12 cellular contexts compared by ENCODE assay signal in genomic region chr12:57131896-57132744, GRCh38. TPM values are rescaled to one million over a fixed set of nuclear protein-coding genes. Genes with fewer than 3 reads are reported as not detected.
A peak's percentile ranks its signal among the peaks of the same experiment; 100 is the strongest.
DNase-seq lines count a peak whose midpoint lies in the region; ATAC-seq and TF ChIP-seq lines count a peak whose summit lies in the region.
"Had no signal": no experiment of that assay in that cellular context is flagged by ENCODE, and none has a peak within 500 bp of the region (broad histone marks: within the 10 kb centered on the region; RNA-seq: fewer than 3 reads in every experiment).

No MANE protein-coding gene starts in this region.

- no peaks in the 10 kb centered on the region for H3K4me1 Mint-ChIP-seq in activated T-helper 17 cell treated with anti-CD3 and anti-CD28 coated beads, Interleukin-2, amount 50 U/mL, for 72 hours

- TF ChIP-seq CTCF in smooth muscle cell (IDR thresholded peaks at IDR 0.05; ENCODE audit: borderline replicate concordance, insufficient read depth, poor library complexity, severe bottlenecking), result no peak

- H3K27ac Mint-ChIP-seq in activated T-helper 17 cell treated with anti-CD3 and anti-CD28 coated beads, Interleukin-2, amount 50 U/mL, for 72 hours, result peak overlapping the region; percentile 6
- H3K27ac Mint-ChIP-seq: T-helper 1 cell treated with Interleukin-12 subunit alpha and Interleukin-12 subunit beta and Interleukin-4 antibody, amounts not matched to agents 30 μg/mL and 1 μg/mL, for 36 hours had no signal

- peak overlapping the region; percentile 90 for H3K9ac ChIP-seq in GM23248
- peak overlapping the region; percentile 44 for H3K9ac ChIP-seq in smooth muscle cell (ENCODE audit: low read depth)

- no peaks in the 10 kb centered on the region for H3K9me3 Mint-ChIP-seq in activated T-helper 17 cell treated with anti-CD3 and anti-CD28 coated beads, Interleukin-2, amount 50 U/mL, for 72 hours
- H3K9me3 Mint-ChIP-seq: T-helper 1 cell treated with Interleukin-12 subunit alpha and Interleukin-12 subunit beta and Interleukin-4 antibody, amounts not matched to agents 30 μg/mL and 1 μg/mL, for 36 hours had no signal

- H2AFZ ChIP-seq in GM23248, result no peak overlapping the region
- H2AFZ ChIP-seq in smooth muscle cell (ENCODE audit: low read depth), result no peak overlapping the region

- H3K9me3 ChIP-seq in GM23248 (ENCODE audit: low read depth) (no peaks in the 10 kb centered on the region), iPS-18c (ENCODE audit: control insufficient read depth, insufficient read depth, low read length) (no peaks in the 10 kb centered on the region), smooth muscle cell (replicated peaks; ENCODE audit: low read depth) (no peaks in the 10 kb centered on the region)

- peaks cover 56% of the 10 kb centered on the region for H3K4me1 ChIP-seq in GM23248 (ENCODE audit: insufficient read depth)
- H3K4me1 ChIP-seq in smooth muscle cell (ENCODE audit: low read depth), result peaks cover 53% of the 10 kb centered on the region

- DNase-seq in GM23248 (peak; percentile 60), smooth muscle cell (lab: John Stamatoyannopoulos, UW; ENCODE audit: unreplicated experiment) (no peak), NCI-H2107 treated with DMSO at 0.1 percent for 48 hours (lab: John Stamatoyannopoulos, UW; ENCODE audit: unreplicated experiment) (no peak), NCI-H1048 (lab: John Stamatoyannopoulos, UW) (no peak), RKO (ENCODE audit: low spot score) (no peak)
- DNase-seq: activated gamma-delta T cell, NCI-H2081 treated with DMSO at 0.1 percent for 48 hours had no signal

- H3K27ac ChIP-seq in GM23248 (peak overlapping the region; percentile 89), smooth muscle cell (ENCODE audit: low read depth) (peak overlapping the region; percentile 92)

- no peaks in the 10 kb centered on the region for H3K9me2 ChIP-seq in GM23248 (ENCODE audit: insufficient read depth)

- no peak for ATAC-seq in activated T-helper 17 cell treated with anti-CD3 and anti-CD28 coated beads, Interleukin-2, amount 50 U/mL, for 72 hours (replicated peaks)
- no peak for ATAC-seq in HG03460 (IDR thresholded peaks at IDR 0.05; ENCODE audit: unreplicated experiment)

- peaks cover 84% of the 10 kb centered on the region for H3K79me2 ChIP-seq in GM23248 (ENCODE audit: insufficient read depth)
- H3K79me2 ChIP-seq in smooth muscle cell (ENCODE audit: low read depth), result peaks cover 87% of the 10 kb centered on the region

- peak overlapping the region; percentile 90 for H3K4me3 ChIP-seq in GM23248
- 0 out of 2 replicates have a peak overlapping the region, but pooled peaks have one; percentile 16 for H3K4me3 ChIP-seq in iPS-18c (ENCODE audit: insufficient read depth, low read depth, low read length)
- H3K4me3 ChIP-seq in smooth muscle cell, result peak overlapping the region; percentile 97

- no peaks in the 10 kb centered on the region for H3K27me3 Mint-ChIP-seq in activated T-helper 17 cell treated with anti-CD3 and anti-CD28 coated beads, Interleukin-2, amount 50 U/mL, for 72 hours

- in situ Hi-C loops in GM23248 (cut with MboI), result no loop called here

- H3K4me2 ChIP-seq in GM23248 (ENCODE audit: unreplicated experiment) (peak overlapping the region; percentile 90), smooth muscle cell (peak overlapping the region; percentile 100)

- 2% methylated on average over 9 of the region's 9 CpGs for WGBS in GM23248 (ENCODE audit: low coverage in 1 of 2, low lambda C conversion rate in 2 of 2, missing lambda C conversion rate in 2 of 2), 2 experiments
- WGBS in smooth muscle cell (ENCODE audit: low lambda C conversion rate), result 53% methylated on average over 9 of the region's 9 CpGs

- H4K20me1 ChIP-seq in GM23248 (ENCODE audit: insufficient read depth), result no peaks in the 10 kb centered on the region
- peaks cover 79% of the 10 kb centered on the region for H4K20me1 ChIP-seq in smooth muscle cell (ENCODE audit: low read depth)

- H3K36me3 Mint-ChIP-seq in activated T-helper 17 cell treated with anti-CD3 and anti-CD28 coated beads, Interleukin-2, amount 50 U/mL, for 72 hours (ENCODE audit: low read depth), result no peaks in the 10 kb centered on the region

- H3K27me3 ChIP-seq in GM23248 (replicated peaks; ENCODE audit: insufficient read depth) (no peaks in the 10 kb centered on the region), smooth muscle cell (ENCODE audit: low read depth) (no peaks in the 10 kb centered on the region)

- no peak overlapping the region for H3K4me3 Mint-ChIP-seq in activated T-helper 17 cell treated with anti-CD3 and anti-CD28 coated beads, Interleukin-2, amount 50 U/mL, for 72 hours
- H3K4me3 Mint-ChIP-seq: T-helper 1 cell treated with Interleukin-12 subunit alpha and Interleukin-12 subunit beta and Interleukin-4 antibody, amounts not matched to agents 30 μg/mL and 1 μg/mL, for 36 hours had no signal

- H3K36me3 ChIP-seq in GM23248 (ENCODE audit: low read depth), result no peaks in the 10 kb centered on the region
- no peaks in the 10 kb centered on the region for H3K36me3 ChIP-seq in smooth muscle cell (ENCODE audit: low read depth)

- H3F3A ChIP-seq in GM23248 (ENCODE audit: insufficient read depth), result peaks cover 68% of the 10 kb centered on the region
- peaks cover 13% of the 10 kb centered on the region for H3F3A ChIP-seq in smooth muscle cell (ENCODE audit: low read depth)

RNA-seq across cellular contexts. Expression of gene LRP1, which starts 3.8 kb away (rescaled TPM):
- total RNA-seq in GM23248 (2014; rRNA removed; shearing (Covaris generic)), result 257 and 296 TPM in 2 replicates
- 161 and 166 TPM in 2 replicates for polyA plus RNA-seq in GM23248 (2016; fragmentation: Nextera tagmentation; extraction: Ambion mirVana)
- total RNA-seq in activated T-helper 17 cell treated with anti-CD3 and anti-CD28 coated beads, Interleukin-2, amount 50 U/mL, for 72 hours, result 10 to 100 TPM in 1 of 2 donors, 1 to 10 TPM in 1; 2.4 to 20.2 TPM
- 80.3 and 95.4 TPM in 2 replicates for total RNA-seq in smooth muscle cell
- 75.3 and 83.1 TPM in 2 replicates for polyA plus RNA-seq in smooth muscle cell

RNA-seq across cellular contexts. Expression of gene LRP1-AS, which starts 15.3 kb away (rescaled TPM):
- total RNA-seq in GM23248 (2014; rRNA removed; shearing (Covaris generic)), result not detected in 2 replicates
- polyA plus RNA-seq in GM23248 (2016; fragmentation: Nextera tagmentation; extraction: Ambion mirVana) (0.60 TPM in 1 of 2 replicates, not detected in the other), smooth muscle cell (not detected in 2 replicates)
- total RNA-seq in activated T-helper 17 cell treated with anti-CD3 and anti-CD28 coated beads, Interleukin-2, amount 50 U/mL, for 72 hours, result not detected
- not detected in 2 replicates for total RNA-seq in smooth muscle cell
- total RNA-seq: subcutaneous adipose tissue had no signal

RNA-seq across cellular contexts. Expression of gene STAT6, which starts 21.0 kb away (rescaled TPM):
- total RNA-seq in GM23248 (2014; rRNA removed; shearing (Covaris generic)), result 95.1 and 103 TPM in 2 replicates
- 67.4 and 70.7 TPM in 2 replicates for polyA plus RNA-seq in GM23248 (2016; fragmentation: Nextera tagmentation; extraction: Ambion mirVana)
- 100 to 1,000 TPM; 177 to 332 TPM for total RNA-seq in activated T-helper 17 cell treated with anti-CD3 and anti-CD28 coated beads, Interleukin-2, amount 50 U/mL, for 72 hours
- total RNA-seq in smooth muscle cell, result 39.1 and 56.8 TPM in 2 replicates
- 38.7 and 48.5 TPM in 2 replicates for polyA plus RNA-seq in smooth muscle cell

RNA-seq across cellular contexts. Expression of gene NAB2, which starts 43.2 kb away (rescaled TPM):
- 88.7 and 107 TPM in 2 replicates for total RNA-seq in GM23248 (2014; rRNA removed; shearing (Covaris generic))
- polyA plus RNA-seq in GM23248 (2016; fragmentation: Nextera tagmentation; extraction: Ambion mirVana), result 21.6 and 22.8 TPM in 2 replicates
- total RNA-seq in activated T-helper 17 cell treated with anti-CD3 and anti-CD28 coated beads, Interleukin-2, amount 50 U/mL, for 72 hours, result 10 to 100 TPM; 20.6 to 61.4 TPM
- total RNA-seq in smooth muscle cell, result 57.8 and 58.3 TPM in 2 replicates
- 37.9 and 39.7 TPM in 2 replicates for polyA plus RNA-seq in smooth muscle cell

RNA-seq across cellular contexts. Expression of gene NEMP1, which starts 53.5 kb away (rescaled TPM):
- total RNA-seq in GM23248 (2014; rRNA removed; shearing (Covaris generic)), result 6.4 and 7.6 TPM in 2 replicates
- polyA plus RNA-seq in GM23248 (2016; fragmentation: Nextera tagmentation; extraction: Ambion mirVana), result 5.9 and 6.6 TPM in 2 replicates
- 100 to 1,000 TPM in 1 of 2 donors, 10 to 100 TPM in 1; 62.3 to 117 TPM for total RNA-seq in activated T-helper 17 cell treated with anti-CD3 and anti-CD28 coated beads, Interleukin-2, amount 50 U/mL, for 72 hours
- total RNA-seq in smooth muscle cell, result 8.9 and 12.6 TPM in 2 replicates
- polyA plus RNA-seq in smooth muscle cell, result 3.2 and 4.0 TPM in 2 replicates

Comparison
In these comparisons a context has a peak if more than half of its experiments do, and no peak if none do; other contexts are left out.
1. H3K4me3 ChIP-seq: peak in every context shown above with its lines; median percentile 97 in smooth muscle cell; 90 in GM23248; 16 in iPS-18c.